26 cellular contexts compared by ENCODE assay signal in the genomic region with DNA sequence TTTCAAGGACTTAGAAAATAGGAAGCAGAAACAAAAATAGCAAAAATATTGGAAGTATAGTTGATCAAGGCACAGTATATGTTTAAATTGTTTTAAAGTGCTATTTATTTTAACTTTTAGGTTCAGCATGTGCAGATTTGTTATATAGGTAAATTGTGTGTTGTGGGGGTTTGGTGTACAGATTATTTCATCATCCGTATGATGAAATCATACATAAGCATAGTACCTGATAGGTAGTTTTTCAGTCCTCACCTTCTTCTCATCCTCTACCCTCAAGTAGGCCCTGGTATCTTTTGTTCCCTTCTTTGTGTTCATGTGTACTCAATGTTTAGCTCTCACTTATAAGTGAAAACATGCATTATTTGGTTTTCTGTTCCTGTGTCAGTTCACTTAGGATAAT. TPM values are rescaled to one million over a fixed set of nuclear protein-coding genes. Genes with fewer than 3 reads are reported as not detected.
"Had no signal": no experiment of that assay in that cellular context is flagged by ENCODE, and none has a peak within 500 bp of the region (broad histone marks: within the 10 kb centered on the region; RNA-seq: fewer than 3 reads in every experiment).

No MANE protein-coding gene starts in this region.

- H3K4me3 ChIP-seq: PC-9 had no signal

- ATAC-seq: activated CD8-positive, alpha-beta memory T cell treated with anti-CD3 and anti-CD28 coated beads, Interleukin-2, amount 10 ng/mL, durations not matched to agents 7 days and 5 days had no signal

- DNase-seq: activated CD4-positive, CD25-positive, alpha-beta regulatory T cell; activated gamma-delta T cell treated with Interleukin-2 at 50 U/mL for 16 hours; activated naive CD4-positive, alpha-beta T cell treated with anti-CD3 and anti-CD28 coated beads, Interleukin-2, amount 10 ng/mL, durations not matched to agents 7 days and 5 days; activated T-cell treated with anti-CD3 and anti-CD28 coated beads, Interleukin-2, amount 50 U/mL, for 48 hours; amygdala; cortex of kidney; KBM-7; NCI-H1048; NCI-H146; NCI-H187 treated with DMSO at 0.1 percent for 48 hours; NCI-H2171; NCI-H226; NCI-H526 treated with DMSO at 0.1 percent for 48 hours; NCI-H82; PC-9; SHP77 treated with DMSO at 0.1 percent for 48 hours; T-helper 2 cell; T1000 had no signal

- H3K27ac ChIP-seq: PC-9, VCaP had no signal

- H3K36me3 Mint-ChIP-seq: brain had no signal

- H3K9me3 Mint-ChIP-seq: activated naive CD4-positive, alpha-beta T cell treated with anti-CD3 and anti-CD28 coated beads, Interleukin-2, amount 10 ng/mL, durations not matched to agents 7 days and 5 days; activated T-helper 2 cell treated with anti-CD3 and anti-CD28 coated beads, Interferon-gamma antibody, Interleukin-2, Interleukin-4, amounts not matched to agents 10 μg/mL and 5 μg/mL and 100 μg/mL, durations not matched to agents 14 hours and 24 hours and 36 hours; central memory CD8-positive, alpha-beta T cell had no signal

- H3K27me3 Mint-ChIP-seq: activated CD8-positive, alpha-beta memory T cell treated with anti-CD3 and anti-CD28 coated beads, Interleukin-2, amount 10 ng/mL, durations not matched to agents 7 days and 5 days; activated naive CD4-positive, alpha-beta T cell treated with anti-CD3 and anti-CD28 coated beads, Interleukin-2, amount 10 ng/mL, durations not matched to agents 7 days and 5 days; central memory CD8-positive, alpha-beta T cell had no signal

- H3K27ac Mint-ChIP-seq: activated CD8-positive, alpha-beta memory T cell treated with anti-CD3 and anti-CD28 coated beads, Interleukin-2, amount 10 ng/mL, durations not matched to agents 7 days and 5 days; activated naive CD4-positive, alpha-beta T cell treated with anti-CD3 and anti-CD28 coated beads, Interleukin-2, amount 10 ng/mL, durations not matched to agents 7 days and 5 days; activated T-helper 2 cell treated with anti-CD3 and anti-CD28 coated beads, Interferon-gamma antibody, Interleukin-2, Interleukin-4, amounts not matched to agents 10 μg/mL and 5 μg/mL and 100 μg/mL, durations not matched to agents 14 hours and 24 hours and 36 hours; brain had no signal

- H3K4me3 Mint-ChIP-seq: activated CD8-positive, alpha-beta memory T cell treated with anti-CD3 and anti-CD28 coated beads, Interleukin-2, amount 10 ng/mL, durations not matched to agents 7 days and 5 days; activated naive CD4-positive, alpha-beta T cell treated with anti-CD3 and anti-CD28 coated beads, Interleukin-2, amount 10 ng/mL, durations not matched to agents 7 days and 5 days; brain; central memory CD8-positive, alpha-beta T cell had no signal

- H3K4me1 Mint-ChIP-seq: brain; central memory CD8-positive, alpha-beta T cell had no signal

RNA-seq across cellular contexts. Expression of gene KLHL6, which starts 50.9 kb away (rescaled TPM):
- total RNA-seq: LHCN-M2, M059J, NCI-H460 had no signal
